28 cellular contexts compared by ENCODE assay signal in genomic region chr19:35752746-35753350, GRCh38. TPM values are rescaled to one million over a fixed set of nuclear protein-coding genes. Genes with fewer than 3 reads are reported as not detected.
DNase-seq lines count a peak whose midpoint lies in the region; ATAC-seq, FAIRE-seq and TF ChIP-seq lines count a peak whose summit lies in the region.
"Had no signal": no experiment of that assay in that cellular context is flagged by ENCODE, and none has a peak within 500 bp of the region (broad histone marks: within the 10 kb centered on the region; RNA-seq: fewer than 3 reads in every experiment).

No MANE protein-coding gene starts in this region.

- POLR2A ChIA-PET in H1 (lab: Charles Lee; ENCODE audit: partially characterized antibody) = interaction anchor here (1.0 kb wide), 2 partner anchors 8 to 12 kb away, joined by 3 to 4 read pairs; no protein-coding TSS in a partner anchor

- no peaks in the 10 kb centered on the region for H4K20me1 ChIP-seq in H1 (replicated peaks in 1 of 2; ENCODE audit: control insufficient read depth in 1 of 2, insufficient read depth in 2 of 2, low read length in 2 of 2)

- H3K14ac ChIP-seq in H1 (ENCODE audit: insufficient read length) (no peak overlapping the region), neuronal stem cell (ENCODE audit: low read length) (no peak overlapping the region)

- H4K8ac ChIP-seq in H1 (ENCODE audit: extremely low read depth, insufficient read depth, low read length) = peak overlapping the region; percentile 12
- H4K8ac ChIP-seq in neuronal stem cell (ENCODE audit: low read depth, low read length) = no peak overlapping the region

- no peak overlapping the region for H3K4me3 ChIP-seq in right atrium auricular region
- no peak overlapping the region for H3K4me3 ChIP-seq in H1 (ENCODE audit: extremely low read depth in 1 of 4, insufficient read depth in 2 of 4, low read depth in 3 of 4, low read length in 4 of 4)
- no peak overlapping the region for H3K4me3 ChIP-seq in neuronal stem cell (ENCODE audit: low read length in 2 of 2)
- no peak overlapping the region for H3K4me3 ChIP-seq in tibial artery
- H3K4me3 ChIP-seq: GM23248, HAP-1, PC-9, SJCRH30 had no signal

- intact Hi-C loops in Right ventricle myocardium superior (cut with DNase I) = no loop called here
- intact Hi-C loops in tibial artery (cut with DNase I; ENCODE audit: low total_unique reads) = no loop called here

- ATAC-seq in Right ventricle myocardium superior (ENCODE audit: poor library complexity) (no peak), GM21529 (IDR thresholded peaks at IDR 0.05; ENCODE audit: unreplicated experiment) (no peak)

- no peak overlapping the region for H2BK12ac ChIP-seq in H1 (ENCODE audit: low read depth, low read length)
- no peak overlapping the region for H2BK12ac ChIP-seq in neuronal stem cell (ENCODE audit: low read length)

- FAIRE-seq in H1 (lab: Jason Lieb, UNC) = no peak
- FAIRE-seq: A204.1, G401.6, GM19239 had no signal

- TF ChIP-seq EP300 in H1 (IDR thresholded peaks at IDR 0.05; ENCODE audit: borderline replicate concordance in 1 of 2, low read depth in 2 of 2, low read length in 2 of 2) = no peak

- H2BK120ac ChIP-seq in H1 (replicated peaks; ENCODE audit: low read depth, low read length) = no peak overlapping the region
- no peak overlapping the region for H2BK120ac ChIP-seq in neuronal stem cell (ENCODE audit: low read depth, low read length)

- peaks cover 28% of the 10 kb centered on the region for H3K36me3 ChIP-seq in right atrium auricular region
- H3K36me3 ChIP-seq in H1 (ENCODE audit: control insufficient read depth in 2 of 4, insufficient read depth in 4 of 4, low read length in 3 of 4) = no peaks in the 10 kb centered on the region
- H3K36me3 ChIP-seq in neuronal stem cell (replicated peaks in 1 of 2; ENCODE audit: control insufficient read depth in 2 of 2, insufficient read depth in 2 of 2, low read length in 2 of 2) = peaks cover 7 to 27% of the 10 kb centered on the region in 2 donors
- peaks cover 11 to 31% (median 29%) of the 10 kb centered on the region in 3 donors for H3K36me3 ChIP-seq in tibial artery

- no peak for TF ChIP-seq CTCF in right atrium auricular region (IDR thresholded peaks at IDR 0.05)
- no peak for TF ChIP-seq CTCF in H1 (IDR thresholded peaks at IDR 0.05; ENCODE audit: control extremely low read depth in 1 of 3, insufficient read depth in 1 of 3, low read depth in 1 of 3, low read length in 3 of 3)
- no peak for TF ChIP-seq CTCF in tibial artery (IDR thresholded peaks at IDR 0.05)

- H2AFZ ChIP-seq in H1 (ENCODE audit: low read length) (no peak overlapping the region), neuronal stem cell (ENCODE audit: low read length) (no peak overlapping the region)
- H2AFZ ChIP-seq: GM23248, PC-9 had no signal

- H2AK5ac ChIP-seq in H1 (ENCODE audit: low read depth, low read length) = no peak overlapping the region
- no peak overlapping the region for H2AK5ac ChIP-seq in neuronal stem cell (ENCODE audit: low read depth, low read length)

- H3K56ac ChIP-seq in H1 (replicated peaks; ENCODE audit: insufficient read length, low read depth, low read length) = no peak overlapping the region

- H3K4me2 ChIP-seq in H1 (ENCODE audit: insufficient read depth in 1 of 2, low read depth in 2 of 2, low read length in 2 of 2) = no peak overlapping the region
- no peak overlapping the region for H3K4me2 ChIP-seq in neuronal stem cell (ENCODE audit: insufficient read depth, low read length, poor library complexity, severe bottlenecking)
- H3K4me2 ChIP-seq: PC-9 had no signal

- TF ChIP-seq POLR2A in H1 (IDR thresholded peaks at IDR 0.05; ENCODE audit: control extremely low read depth in 1 of 2, low read depth in 2 of 2, low read length in 2 of 2) = no peak

- H3K27ac ChIP-seq in right atrium auricular region (no peak overlapping the region), H1 (ENCODE audit: low read depth, low read length) (no peak overlapping the region), neuronal stem cell (replicated peaks; ENCODE audit: low read length) (no peak overlapping the region), tibial artery (peak overlapping the region; percentile 13 to 100)
- H3K27ac ChIP-seq: C4-2B, GM23248, HL-60, PC-9, SJCRH30 had no signal

- no peaks in the 10 kb centered on the region for H3K79me2 ChIP-seq in H1 (ENCODE audit: control insufficient read depth in 1 of 2, insufficient read depth in 2 of 2, low read length in 2 of 2)

- DNase-seq in Right ventricle myocardium superior (peak; percentile 48), right atrium auricular region (ENCODE audit: low spot score) (no peak), H1 (ENCODE audit: low read depth in 1 of 2, low spot score in 2 of 2) (no peak), neuronal stem cell (ENCODE audit: low spot score) (no peak), tibial artery (no peak), Kasumi-1 (lab: John Stamatoyannopoulos, UW) (no peak)
- DNase-seq in stimulated activated CD4-positive, alpha-beta T cell treated with anti-CD3 and anti-CD28 coated beads, Interleukin-4, amount 100 ng/mL, for 24 hours = no peak
- DNase-seq: Calu3; CD8-positive, alpha-beta memory T cell; GM23248; KBM-7; NCI-H1092; NCI-H1436 treated with DMSO at 0.1 percent for 48 hours; NCI-H2029; NCI-H2227 treated with DMSO at 0.1 percent for 48 hours; NCI-H510A treated with DMSO at 0.1 percent for 48 hours; NCI-H748 treated with DMSO at 0.1 percent for 48 hours; PC-9; RPMI8226; SJCRH30 had no signal

- H3K23ac ChIP-seq in H1 (ENCODE audit: insufficient read length) = no peak overlapping the region
- H3K23ac ChIP-seq in neuronal stem cell (ENCODE audit: low read depth, low read length, poor library complexity) = no peak overlapping the region

- no peak overlapping the region; a peak in 1 of 7 replicates for H3K9ac ChIP-seq in H1 (replicated peaks in 1 of 4; ENCODE audit: extremely low read depth in 1 of 4, low read depth in 3 of 4, low read length in 3 of 4)
- H3K9ac ChIP-seq in neuronal stem cell (ENCODE audit: low read depth, low read length, poor library complexity) = peak overlapping the region; percentile 0
- H3K9ac ChIP-seq: GM23248 had no signal

- H3K79me1 ChIP-seq in H1 (ENCODE audit: low read depth, low read length) (no peaks in the 10 kb centered on the region), neuronal stem cell (ENCODE audit: low read depth, low read length) (peaks cover 6% of the 10 kb centered on the region)

- no peak overlapping the region for H4K5ac ChIP-seq in H1 (ENCODE audit: insufficient read length, low read depth, low read length)

- H3K27me3 ChIP-seq in right atrium auricular region (no peaks in the 10 kb centered on the region), H1 (replicated peaks in 1 of 4; ENCODE audit: control insufficient read depth in 3 of 4, extremely low read depth in 1 of 4, insufficient read depth in 3 of 4, low read length in 3 of 4) (peaks cover 0 to 17% (median 11%) of the 10 kb centered on the region in 4 experiments; a peak in 5 of 7 replicates), neuronal stem cell (ENCODE audit: control insufficient read depth in 3 of 3, insufficient read depth in 3 of 3, low read depth in 1 of 3, low read length in 3 of 3) (peaks cover 0 to 13% (median 3%) of the 10 kb centered on the region in 3 experiments), tibial artery (no peaks in the 10 kb centered on the region)
- H3K27me3 ChIP-seq: SJCRH30 had no signal

- no peaks in the 10 kb centered on the region for H3K9me3 ChIP-seq in right atrium auricular region
- no peaks in the 10 kb centered on the region for H3K9me3 ChIP-seq in H1 (ENCODE audit: insufficient read depth in 2 of 2, low read depth in 1 of 2, low read length in 1 of 2)
- H3K9me3 ChIP-seq in neuronal stem cell (replicated peaks in 1 of 2; ENCODE audit: control insufficient read depth in 2 of 2, insufficient read depth in 1 of 2, low read depth in 1 of 2, low read length in 2 of 2) = no peaks in the 10 kb centered on the region
- H3K9me3 ChIP-seq in tibial artery = no peaks in the 10 kb centered on the region
- H3K9me3 ChIP-seq: HAP-1, SJCRH30 had no signal

- H3K4ac ChIP-seq in H1 (replicated peaks; ENCODE audit: insufficient read length, low read depth, low read length) (no peak overlapping the region), neuronal stem cell (ENCODE audit: low read length) (no peak overlapping the region)

- H3K23me2 ChIP-seq in H1 (ENCODE audit: low read depth, low read length) = peaks cover 17% of the 10 kb centered on the region

- no peak for TF ChIP-seq RAD21 in H1 (IDR thresholded peaks at IDR 0.05 in 1 of 2, conservative IDR thresholded peaks at IDR 0.05 in 1 of 2; ENCODE audit: low read depth in 2 of 2, low read length in 2 of 2)

- no peak overlapping the region for H2BK15ac ChIP-seq in H1 (ENCODE audit: low read length)
- no peak overlapping the region for H2BK15ac ChIP-seq in neuronal stem cell (ENCODE audit: low read length)

- H2BK5ac ChIP-seq in H1 (ENCODE audit: low read depth, low read length) (no peak overlapping the region), neuronal stem cell (ENCODE audit: low read length) (peak overlapping the region; percentile 39)

- H3K18ac ChIP-seq in H1 (ENCODE audit: extremely low read depth, low read length) (no peak overlapping the region), neuronal stem cell (ENCODE audit: low read length) (no peak overlapping the region)

- H4K91ac ChIP-seq in H1 (replicated peaks; ENCODE audit: insufficient read length, low read length) (no peak overlapping the region), neuronal stem cell (ENCODE audit: low read depth, low read length, poor library complexity) (no peak overlapping the region)

- H3K4me1 ChIP-seq in right atrium auricular region = peaks cover 0 to 43% of the 10 kb centered on the region in 2 donors
- peaks cover 0 to 18% (median 10%) of the 10 kb centered on the region in 4 experiments; a peak in 5 of 7 replicates for H3K4me1 ChIP-seq in H1 (replicated peaks in 1 of 4; ENCODE audit: control insufficient read depth in 3 of 4, insufficient read depth in 4 of 4, low read length in 3 of 4)
- H3K4me1 ChIP-seq in neuronal stem cell (ENCODE audit: control insufficient read depth in 2 of 2, insufficient read depth in 1 of 2, low read depth in 1 of 2, low read length in 2 of 2) = peaks cover 7 to 22% of the 10 kb centered on the region in 2 donors
- peaks cover 5 to 52% (median 43%) of the 10 kb centered on the region in 4 donors for H3K4me1 ChIP-seq in tibial artery

- WGBS in H1 (ENCODE audit: extremely low coverage in 1 of 2, insufficient coverage in 1 of 2, insufficient read length in 1 of 2, insufficient replicate concordance in 2 of 2, low coverage in 1 of 2, low lambda C conversion rate in 2 of 2, missing lambda C conversion rate in 1 of 2), 2 experiments = 93% methylated on average over 20 of the region's 20 CpGs; no CpG with 5 or more reads in 1 of the 2 experiments
- WGBS in neuronal stem cell (ENCODE audit: extremely low coverage in 2 of 2, insufficient read length in 2 of 2, insufficient replicate concordance in 1 of 2), 2 donors = no CpG with 5 or more reads among the region's 20 CpGs

- H2BK20ac ChIP-seq in H1 (ENCODE audit: low read length) = no peak overlapping the region

- CTCF ChIA-PET in H1 (lab: Charles Lee; ENCODE audit: partially characterized antibody) = interaction anchor here (1.3 kb wide), 1 partner anchor 12 kb away, joined by 4 read pairs; no protein-coding TSS in a partner anchor

RNA-seq across cellular contexts. Expression of gene HSPB6, which starts 4.0 kb away (rescaled TPM):
- total RNA-seq in Right ventricle myocardium superior (570 TPM), right atrium auricular region (100 to 1,000 TPM in 1 of 2 donors, 10 to 100 TPM in 1; 98.4 to 104 TPM)
- 0.44 TPM in 1 of 2 replicates, not detected in the other for total RNA-seq in H1 (2021; fragmentation: NEBNext Ultra II Directional; extraction: Animal tissue kit (Norgen Biotek cat#: 25700))
- 0.91 and 1.6 TPM in 2 replicates for polyA plus RNA-seq in H1 (2011; rRNA removed)
- 0.69 TPM for polyA plus RNA-seq in H1 (2011; cell fraction: cytosol; rRNA removed)
- polyA plus RNA-seq in H1 (2011; cell fraction: nucleus; rRNA removed) = 1.1 TPM
- polyA plus RNA-seq in H1 (2012, experiment 1 of 2) = 2.2 to 2.9 TPM (median 2.2 TPM) in 4 replicates
- polyA plus RNA-seq in H1 (2012, experiment 2 of 2) = 2.1 TPM
- polyA plus RNA-seq in H1 (2013, experiment 1 of 2) = 1.6 TPM
- polyA plus RNA-seq in H1 (2013, experiment 2 of 2) = 1.3 TPM
- polyA minus RNA-seq in H1 (2011; rRNA and poly(A)+ RNA removed) = 0.27 and 0.50 TPM in 2 replicates
- 1.5 TPM for polyA minus RNA-seq in H1 (2011; cell fraction: cytosol; rRNA and poly(A)+ RNA removed)
- polyA minus RNA-seq in H1 (2011; cell fraction: nucleus; rRNA and poly(A)+ RNA removed) = 2.1 TPM
- 2.6 TPM for polyA plus RNA-seq in neuronal stem cell (2013, experiment 1 of 2)
- 2.4 TPM for polyA plus RNA-seq in neuronal stem cell (2013, experiment 2 of 2)
- total RNA-seq: CD8-positive, alpha-beta memory T cell; HT1080; SJCRH30 had no signal
- polyA plus RNA-seq: CD8-positive, alpha-beta memory T cell had no signal

RNA-seq across cellular contexts. Expression of gene LIN37, which starts 4.5 kb away (rescaled TPM):
- total RNA-seq in Right ventricle myocardium superior (5.2 TPM), right atrium auricular region (10 to 100 TPM in 1 of 2 donors, 1 to 10 TPM in 1; 8.9 to 13.6 TPM)
- total RNA-seq in H1 (2021; fragmentation: NEBNext Ultra II Directional; extraction: Animal tissue kit (Norgen Biotek cat#: 25700)) = 2.9 and 3.8 TPM in 2 replicates
- 8.5 and 9.8 TPM in 2 replicates for polyA plus RNA-seq in H1 (2011; rRNA removed)
- polyA plus RNA-seq in H1 (2011; cell fraction: cytosol; rRNA removed) = 3.8 TPM
- 9.2 TPM for polyA plus RNA-seq in H1 (2011; cell fraction: nucleus; rRNA removed)
- 5.4 to 8.1 TPM (median 6.1 TPM) in 4 replicates for polyA plus RNA-seq in H1 (2012, experiment 1 of 2)
- polyA plus RNA-seq in H1 (2012, experiment 2 of 2) = 11.4 TPM
- 3.7 TPM for polyA plus RNA-seq in H1 (2013, experiment 1 of 2)
- polyA plus RNA-seq in H1 (2013, experiment 2 of 2) = 3.0 TPM
- polyA minus RNA-seq in H1 (2011; rRNA and poly(A)+ RNA removed) = 3.7 and 4.2 TPM in 2 replicates
- 8.3 TPM for polyA minus RNA-seq in H1 (2011; cell fraction: cytosol; rRNA and poly(A)+ RNA removed)
- polyA minus RNA-seq in H1 (2011; cell fraction: nucleus; rRNA and poly(A)+ RNA removed) = 2.6 TPM
- polyA plus RNA-seq in neuronal stem cell (2013, experiment 1 of 2) = 5.9 TPM
- polyA plus RNA-seq in neuronal stem cell (2013, experiment 2 of 2) = 5.2 TPM

RNA-seq across cellular contexts. Expression of gene PROSER3, which starts 5.1 kb away (rescaled TPM):
- total RNA-seq in Right ventricle myocardium superior = 5.9 TPM
- 1 to 10 TPM; 7.2 TPM for total RNA-seq in right atrium auricular region
- total RNA-seq in H1 (2021; fragmentation: NEBNext Ultra II Directional; extraction: Animal tissue kit (Norgen Biotek cat#: 25700)) = 20.8 and 28.9 TPM in 2 replicates
- polyA plus RNA-seq in H1 (2011; rRNA removed) = 17.8 and 27.8 TPM in 2 replicates
- 7.6 TPM for polyA plus RNA-seq in H1 (2011; cell fraction: cytosol; rRNA removed)
- 45.0 TPM for polyA plus RNA-seq in H1 (2011; cell fraction: nucleus; rRNA removed)
- polyA plus RNA-seq in H1 (2012, experiment 1 of 2) = 16.1 to 23.4 TPM (median 19.6 TPM) in 4 replicates
- polyA plus RNA-seq in H1 (2012, experiment 2 of 2) = 16.3 TPM
- 22.3 TPM for polyA plus RNA-seq in H1 (2013, experiment 1 of 2)
- 21.7 TPM for polyA plus RNA-seq in H1 (2013, experiment 2 of 2)
- 15.9 and 27.8 TPM in 2 replicates for polyA minus RNA-seq in H1 (2011; rRNA and poly(A)+ RNA removed)
- polyA minus RNA-seq in H1 (2011; cell fraction: cytosol; rRNA and poly(A)+ RNA removed) = 19.3 TPM
- 19.8 TPM for polyA minus RNA-seq in H1 (2011; cell fraction: nucleus; rRNA and poly(A)+ RNA removed)
- 36.6 TPM for polyA plus RNA-seq in neuronal stem cell (2013, experiment 1 of 2)
- polyA plus RNA-seq in neuronal stem cell (2013, experiment 2 of 2) = 35.2 TPM

RNA-seq across cellular contexts. Expression of gene PSENEN, which starts 7.4 kb away (rescaled TPM):
- total RNA-seq in Right ventricle myocardium superior (40.7 TPM), right atrium auricular region (10 to 100 TPM; 26.1 to 35.0 TPM)
- total RNA-seq in H1 (2021; fragmentation: NEBNext Ultra II Directional; extraction: Animal tissue kit (Norgen Biotek cat#: 25700)) = 75.3 and 80.2 TPM in 2 replicates
- 66.7 and 73.9 TPM in 2 replicates for polyA plus RNA-seq in H1 (2011; rRNA removed)
- 38.4 TPM for polyA plus RNA-seq in H1 (2011; cell fraction: cytosol; rRNA removed)
- polyA plus RNA-seq in H1 (2011; cell fraction: nucleus; rRNA removed) = 68.8 TPM
- polyA plus RNA-seq in H1 (2012, experiment 1 of 2) = 64.8 to 80.3 TPM (median 70.7 TPM) in 4 replicates
- polyA plus RNA-seq in H1 (2012, experiment 2 of 2) = 71.3 TPM
- polyA plus RNA-seq in H1 (2013, experiment 1 of 2) = 143 TPM
- 164 TPM for polyA plus RNA-seq in H1 (2013, experiment 2 of 2)
- polyA minus RNA-seq in H1 (2011; rRNA and poly(A)+ RNA removed) = 38.7 and 46.2 TPM in 2 replicates
- 25.5 TPM for polyA minus RNA-seq in H1 (2011; cell fraction: cytosol; rRNA and poly(A)+ RNA removed)
- polyA minus RNA-seq in H1 (2011; cell fraction: nucleus; rRNA and poly(A)+ RNA removed) = 17.1 TPM
- 84.6 TPM for polyA plus RNA-seq in neuronal stem cell (2013, experiment 1 of 2)
- 82.8 TPM for polyA plus RNA-seq in neuronal stem cell (2013, experiment 2 of 2)

RNA-seq across cellular contexts. Expression of gene U2AF1L4, which starts 7.6 kb away (rescaled TPM):
- total RNA-seq in Right ventricle myocardium superior = 22.6 TPM
- total RNA-seq in right atrium auricular region = 10 to 100 TPM; 19.9 to 33.1 TPM
- 15.1 and 18.5 TPM in 2 replicates for total RNA-seq in H1 (2021; fragmentation: NEBNext Ultra II Directional; extraction: Animal tissue kit (Norgen Biotek cat#: 25700))
- 32.7 TPM in 2 replicates for polyA plus RNA-seq in H1 (2011; rRNA removed)
- polyA plus RNA-seq in H1 (2011; cell fraction: cytosol; rRNA removed) = 24.5 TPM
- 39.3 TPM for polyA plus RNA-seq in H1 (2011; cell fraction: nucleus; rRNA removed)
- polyA plus RNA-seq in H1 (2012, experiment 1 of 2) = 21.7 to 23.2 TPM (median 22.7 TPM) in 4 replicates
- 26.5 TPM for polyA plus RNA-seq in H1 (2012, experiment 2 of 2)
- 17.4 TPM for polyA plus RNA-seq in H1 (2013, experiment 1 of 2)
- 17.0 TPM for polyA plus RNA-seq in H1 (2013, experiment 2 of 2)
- 8.2 and 12.0 TPM in 2 replicates for polyA minus RNA-seq in H1 (2011; rRNA and poly(A)+ RNA removed)
- polyA minus RNA-seq in H1 (2011; cell fraction: cytosol; rRNA and poly(A)+ RNA removed) = 7.4 TPM
- 11.6 TPM for polyA minus RNA-seq in H1 (2011; cell fraction: nucleus; rRNA and poly(A)+ RNA removed)
- 13.5 TPM for polyA plus RNA-seq in neuronal stem cell (2013, experiment 1 of 2)
- polyA plus RNA-seq in neuronal stem cell (2013, experiment 2 of 2) = 14.3 TPM

Comparison
In these comparisons a context has a peak if more than half of its experiments do, and no peak if none do; other contexts are left out.
1. H3K27ac ChIP-seq: peak in tibial artery (2 of 2); none in right atrium auricular region (0 of 2), H1 (single experiment) and neuronal stem cell (single experiment).
2. RNA of gene HSPB6, which starts 4.0 kb away (total RNA-seq): 570 TPM in Right ventricle myocardium superior (single experiment) and 98.4 to 104 TPM in right atrium auricular region; 0.44 TPM in H1; every median in the first group is over 10 times any median in the second.